Comparison of ENCODE assay signal across 8 cellular contexts in genomic region chr6:51934098-51934497, GRCh38.
A peak's percentile ranks its signal among the peaks of the same experiment; 100 is the strongest.
DNase-seq lines count a peak whose midpoint lies in the region; ATAC-seq, FAIRE-seq and TF ChIP-seq lines count a peak whose summit lies in the region.

No MANE protein-coding gene starts in this region.

- H3K27me3 Mint-ChIP-seq in endothelial cell (ENCODE audit: unreplicated experiment), result peaks cover 3% of the 10 kb centered on the region
- H3K27me3 Mint-ChIP-seq in activated T-cell treated with anti-CD3 and anti-CD28 coated beads, Interleukin-2, amount 50 U/mL, for 24 hours, result no peaks in the 10 kb centered on the region

- peak; percentile 56 for ATAC-seq in GM21423 (IDR thresholded peaks at IDR 0.05; ENCODE audit: unreplicated experiment)

- H3K9me3 ChIP-seq in BE2C, result no peaks in the 10 kb centered on the region
- H3K9me3 ChIP-seq in colonic mucosa, result no peaks in the 10 kb centered on the region

- H3K9me3 Mint-ChIP-seq in endothelial cell (ENCODE audit: unreplicated experiment), result peaks cover under 1% of the 10 kb centered on the region
- no peaks in the 10 kb centered on the region for H3K9me3 Mint-ChIP-seq in activated T-cell treated with anti-CD3 and anti-CD28 coated beads, Interleukin-2, amount 50 U/mL, for 24 hours

- H3K4me1 ChIP-seq in BE2C (no peaks in the 10 kb centered on the region), colonic mucosa (no peaks in the 10 kb centered on the region)

- TF ChIP-seq CTCF in BE2C (IDR thresholded peaks at IDR 0.05; ENCODE audit: low read depth, low read length) (peak; percentile 59), endothelial cell (IDR thresholded peaks at IDR 0.05; ENCODE audit: unreplicated experiment) (peak; percentile 65), colonic mucosa (IDR thresholded peaks at IDR 0.05) (no peak)

- no peak overlapping the region for H3K9ac ChIP-seq in colonic mucosa (ENCODE audit: low read depth in 2 of 2, low read length in 2 of 2)

- no peak overlapping the region for H3K27ac ChIP-seq in colonic mucosa

- H3K4me1 Mint-ChIP-seq in endothelial cell (ENCODE audit: unreplicated experiment), result no peaks in the 10 kb centered on the region
- H3K4me1 Mint-ChIP-seq in activated T-cell treated with anti-CD3 and anti-CD28 coated beads, Interleukin-2, amount 50 U/mL, for 24 hours (ENCODE audit: low read depth), result no peaks in the 10 kb centered on the region

- no peaks in the 10 kb centered on the region for H3K27me3 ChIP-seq in BE2C
- H3K27me3 ChIP-seq in colonic mucosa, result no peaks in the 10 kb centered on the region

- H3K27ac Mint-ChIP-seq in endothelial cell (ENCODE audit: unreplicated experiment), result no peak overlapping the region
- no peak overlapping the region for H3K27ac Mint-ChIP-seq in activated T-cell treated with anti-CD3 and anti-CD28 coated beads, Interleukin-2, amount 50 U/mL, for 24 hours

- no peak for FAIRE-seq in RCC 7860 (lab: Jason Lieb, UNC)

- DNase-seq in BE2C (peak; percentile 14), NAMALWA (ENCODE audit: low spot score) (peak; percentile 39), endothelial cell (ENCODE audit: low spot score) (peak; percentile 8), NCI-H345 (lab: John Stamatoyannopoulos, UW) (no peak), colonic mucosa (no peak), RCC 7860 (ENCODE audit: low spot score) (no peak)
- no peak for DNase-seq in activated T-cell treated with anti-CD3 and anti-CD28 coated beads, Interleukin-2, amount 50 U/mL, for 24 hours

- H3K4me3 Mint-ChIP-seq in endothelial cell (ENCODE audit: unreplicated experiment), result no peak overlapping the region
- H3K4me3 Mint-ChIP-seq in activated T-cell treated with anti-CD3 and anti-CD28 coated beads, Interleukin-2, amount 50 U/mL, for 24 hours, result no peak overlapping the region

- H3K36me3 Mint-ChIP-seq in endothelial cell (ENCODE audit: low read depth, unreplicated experiment), result peaks cover under 1% of the 10 kb centered on the region
- no peaks in the 10 kb centered on the region for H3K36me3 Mint-ChIP-seq in activated T-cell treated with anti-CD3 and anti-CD28 coated beads, Interleukin-2, amount 50 U/mL, for 24 hours (ENCODE audit: low read depth)

- H3K4me3 ChIP-seq in BE2C (ENCODE audit: low read depth, low read length), result no peak overlapping the region
- H3K4me3 ChIP-seq in colonic mucosa, result no peak overlapping the region

- intact Hi-C loops in colonic mucosa (cut with DNase I), result no loop called here

- H3K36me3 ChIP-seq in BE2C, result no peaks in the 10 kb centered on the region
- no peaks in the 10 kb centered on the region for H3K36me3 ChIP-seq in colonic mucosa

Comparison
In these comparisons a context has a peak if more than half of its experiments do, and no peak if none do; other contexts are left out.
1. DNase-seq: peak in BE2C (single experiment), NAMALWA (single experiment) and endothelial cell (single experiment); none in NCI-H345 (single experiment), colonic mucosa (single experiment), RCC 7860 (single experiment) and activated T-cell treated with anti-CD3 and anti-CD28 coated beads, Interleukin-2, amount 50 U/mL, for 24 hours (single experiment).